Comparison of ENCODE assay signal across 8 cellular contexts in genomic region chr7:105691029-105691691, GRCh38.
DNase-seq lines count a peak whose midpoint lies in the region; ATAC-seq and TF ChIP-seq lines count a peak whose summit lies in the region.

No MANE protein-coding gene starts in this region.

- peaks cover under 1% of the 10 kb centered on the region for H3K9me3 Mint-ChIP-seq in activated CD8-positive, alpha-beta T cell treated with anti-CD3 and anti-CD28 coated beads, Interleukin-2, amount 10 ng/mL, durations not matched to agents 7 days and 5 days (ENCODE audit: insufficient read depth)

- no peaks in the 10 kb centered on the region for H3K9me3 ChIP-seq in prostate gland

- H3K27me3 Mint-ChIP-seq in activated CD8-positive, alpha-beta T cell treated with anti-CD3 and anti-CD28 coated beads, Interleukin-2, amount 10 ng/mL, durations not matched to agents 7 days and 5 days (ENCODE audit: low read depth), result peaks cover 21% of the 10 kb centered on the region

- CTCF ChIA-PET in activated CD8-positive, alpha-beta T cell treated with anti-CD3 and anti-CD28 coated beads, Interleukin-2, amount 10 ng/mL, durations not matched to agents 7 days and 5 days (lab: Charles Lee), result interaction anchor here (1.0 to 3.3 kb wide), 5 partner anchors 11 to 186 kb away, joined by 3 to 12 read pairs (median 4); no protein-coding TSS in a partner anchor

- TF ChIP-seq CTCF in prostate gland (IDR thresholded peaks at IDR 0.05), result no peak

- no peaks in the 10 kb centered on the region for H3K27me3 ChIP-seq in prostate gland (replicated peaks; ENCODE audit: insufficient read depth)

- H3K4me1 Mint-ChIP-seq in activated CD8-positive, alpha-beta T cell treated with anti-CD3 and anti-CD28 coated beads, Interleukin-2, amount 10 ng/mL, durations not matched to agents 7 days and 5 days (ENCODE audit: low read depth), result peaks cover 34% of the 10 kb centered on the region

- POLR2A ChIA-PET in activated CD8-positive, alpha-beta T cell treated with anti-CD3 and anti-CD28 coated beads, Interleukin-2, amount 10 ng/mL, durations not matched to agents 7 days and 5 days (lab: Charles Lee), result interaction anchor here (1.2 to 2.2 kb wide), 5 partner anchors 12 to 115 kb away, joined by 3 to 12 read pairs (median 4); no protein-coding TSS in a partner anchor

- peak; percentile 15 for ATAC-seq in HG03460 (IDR thresholded peaks at IDR 0.05; ENCODE audit: unreplicated experiment)
- peak; percentile 70 for ATAC-seq in activated CD8-positive, alpha-beta T cell treated with anti-CD3 and anti-CD28 coated beads, Interleukin-2, amount 10 ng/mL, durations not matched to agents 7 days and 5 days
- no peak for ATAC-seq in GM18858 (IDR thresholded peaks at IDR 0.05; ENCODE audit: unreplicated experiment)

- H3K4me3 Mint-ChIP-seq in activated CD8-positive, alpha-beta T cell treated with anti-CD3 and anti-CD28 coated beads, Interleukin-2, amount 10 ng/mL, durations not matched to agents 7 days and 5 days, result peak overlapping the region; percentile 80

- H3K27ac Mint-ChIP-seq in activated CD8-positive, alpha-beta T cell treated with anti-CD3 and anti-CD28 coated beads, Interleukin-2, amount 10 ng/mL, durations not matched to agents 7 days and 5 days, result peak overlapping the region; percentile 84

- peak overlapping the region; percentile 72 to 75 for H3K27ac ChIP-seq in prostate gland

- intact Hi-C loops in prostate gland (cut with DNase I), result no loop called here

- no peak for TF ChIP-seq POLR2A in prostate gland (IDR thresholded peaks at IDR 0.05)

- no peaks in the 10 kb centered on the region for H3K36me3 ChIP-seq in prostate gland

- H3K4me3 ChIP-seq in GM08714 (ENCODE audit: low read length) (peak overlapping the region; percentile 61), prostate gland (peak overlapping the region; percentile 28 to 48)

- DNase-seq in activated CD8-positive, alpha-beta T cell treated with anti-CD3 and anti-CD28 coated beads, Interleukin-2, amount 10 ng/mL, durations not matched to agents 7 days and 5 days, result peak; percentile 62
- DNase-seq in fibroblast of the conjunctiva (ENCODE audit: low read depth) (peak; percentile 47), prostate gland (ENCODE audit: low spot score) (no peak), glomerular visceral epithelial cell (ENCODE audit: extremely low spot score) (no peak), NCI-H146 (lab: John Stamatoyannopoulos, UW) (no peak)

- 7% methylated on average over 18 of the region's 18 CpGs for WGBS in prostate gland

- peaks cover 2% of the 10 kb centered on the region for H3K4me1 ChIP-seq in prostate gland (replicated peaks)

- H3K36me3 Mint-ChIP-seq in activated CD8-positive, alpha-beta T cell treated with anti-CD3 and anti-CD28 coated beads, Interleukin-2, amount 10 ng/mL, durations not matched to agents 7 days and 5 days (ENCODE audit: low read depth), result peaks cover 2% of the 10 kb centered on the region

Comparison
In these comparisons a context has a peak if more than half of its experiments do, and no peak if none do; other contexts are left out.
1. DNase-seq: peak in activated CD8-positive, alpha-beta T cell treated with anti-CD3 and anti-CD28 coated beads, Interleukin-2, amount 10 ng/mL, durations not matched to agents 7 days and 5 days (single experiment) and fibroblast of the conjunctiva (single experiment); none in prostate gland (single experiment), glomerular visceral epithelial cell (single experiment) and NCI-H146 (single experiment).